ENCODE assay signal across 21 cellular contexts in the genomic region with DNA sequence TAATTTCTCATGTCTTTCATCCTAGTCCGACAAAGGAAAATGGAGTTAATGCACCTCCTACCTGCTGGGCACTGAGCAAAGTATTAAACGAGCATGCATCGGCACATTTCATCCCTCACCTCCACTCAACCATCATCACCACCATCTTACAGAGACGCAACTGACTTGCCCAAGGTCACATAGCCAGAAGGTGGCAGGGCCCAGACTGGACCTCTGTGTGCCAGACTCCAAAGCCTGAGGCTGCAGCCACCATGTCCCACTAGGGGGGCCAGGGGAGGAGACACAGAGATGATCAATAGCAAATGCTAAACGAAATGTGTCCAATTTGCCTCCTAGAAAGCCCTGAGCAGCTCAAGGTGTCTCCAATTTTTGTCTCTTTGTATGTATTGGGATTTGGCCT.
"Had no signal": no experiment of that assay in that cellular context is flagged by ENCODE, and none has a peak within 500 bp of the region (broad histone marks: within the 10 kb centered on the region; RNA-seq: fewer than 3 reads in every experiment).

No MANE protein-coding gene starts in this region.

- H3K36me3 Mint-ChIP-seq: type B pancreatic cell had no signal

- H3K27ac ChIP-seq: adrenal gland, ascending aorta, brain microvascular endothelial cell, neutrophil, pancreas, psoas muscle, right atrium auricular region, spleen, vagina had no signal

- DNase-seq: activated CD4-positive, alpha-beta T cell treated with anti-CD3 and anti-CD28 coated beads, Interleukin-2, amount 50 U/mL, for 1 hour; activated CD4-positive, CD25-positive, alpha-beta regulatory T cell; activated naive CD4-positive, alpha-beta T cell treated with Interleukin-2 at 50 U/mL for 16 hours; adrenal gland; brain microvascular endothelial cell; central memory CD4-positive, alpha-beta T cell; effector memory CD4-positive, alpha-beta T cell; hypothalamus; pancreas; psoas muscle; spleen; stimulated activated CD4-positive, alpha-beta T cell treated with anti-CD3 and anti-CD28 coated beads, Interleukin-4, amount 100 ng/mL, for 1 hour; T-helper 17 cell had no signal

- H3K27ac Mint-ChIP-seq: memory B cell, nephron, T-helper 17 cell, type B pancreatic cell had no signal

- H3K4me3 Mint-ChIP-seq: memory B cell, nephron, T-helper 17 cell, type B pancreatic cell had no signal

- ATAC-seq: esophagus mucosa, pancreas, psoas muscle, T-helper 17 cell had no signal

- H3K36me3 ChIP-seq: adrenal gland, ascending aorta, brain microvascular endothelial cell, neutrophil, pancreas, right atrium auricular region, spleen, vagina had no signal

- H3K9me3 ChIP-seq: adrenal gland, ascending aorta, neutrophil, pancreas, psoas muscle, right atrium auricular region, spleen, vagina had no signal

- H3K4me1 ChIP-seq: ascending aorta, pancreas, vagina had no signal

- H3K27me3 ChIP-seq: adrenal gland, ascending aorta, brain microvascular endothelial cell, neutrophil, pancreas, right atrium auricular region, spleen, vagina had no signal

- H3K27me3 Mint-ChIP-seq: memory B cell, T-helper 17 cell had no signal

- H3K9me3 Mint-ChIP-seq: memory B cell, nephron, type B pancreatic cell had no signal

- H3K4me3 ChIP-seq: adrenal gland, ascending aorta, pancreas, psoas muscle, right atrium auricular region, spleen, vagina had no signal
